ENCODE assay signal across 34 cellular contexts in the genomic region with DNA sequence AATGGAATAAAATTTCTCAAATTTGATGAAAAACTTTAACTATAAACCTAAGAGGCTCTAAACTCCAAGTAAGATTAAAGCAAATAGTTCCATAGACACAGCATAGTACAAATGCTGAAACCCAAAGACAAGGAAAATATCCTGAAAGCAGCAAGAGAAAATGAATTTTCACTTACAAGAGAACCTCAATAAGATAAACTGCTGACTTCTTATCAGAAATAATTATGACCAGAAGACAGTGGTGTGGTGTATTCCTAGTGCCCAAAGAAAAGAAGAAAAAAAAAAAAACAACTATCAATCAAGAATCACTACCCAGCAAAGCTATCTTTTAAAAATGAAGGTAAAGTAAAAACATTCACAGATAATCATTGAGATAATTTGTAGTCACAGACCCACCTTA.
"Had no signal": no experiment of that assay in that cellular context is flagged by ENCODE, and none has a peak within 500 bp of the region (broad histone marks: within the 10 kb centered on the region; RNA-seq: fewer than 3 reads in every experiment).

No MANE protein-coding gene starts in this region.

- H3K27me3 Mint-ChIP-seq: activated CD4-positive, alpha-beta memory T cell treated with anti-CD3 and anti-CD28 coated beads, Interleukin-2, amount 10 ng/mL, durations not matched to agents 7 days and 5 days; activated naive CD4-positive, alpha-beta T cell treated with anti-CD3 and anti-CD28 coated beads, Interleukin-2, amount 10 ng/mL, durations not matched to agents 7 days and 5 days; activated naive CD8-positive, alpha-beta T cell treated with anti-CD3 and anti-CD28 coated beads, Interleukin-2, amount 10 ng/mL, durations not matched to agents 7 days and 5 days had no signal

- DNase-seq: activated CD4-positive, alpha-beta memory T cell treated with anti-CD3 and anti-CD28 coated beads, Interleukin-2, amount 10 ng/mL, durations not matched to agents 7 days and 5 days; activated CD4-positive, alpha-beta T cell treated with anti-CD3 and anti-CD28 coated beads for 1 hour; activated CD4-positive, alpha-beta T cell treated with anti-CD3 and anti-CD28 coated beads for 36 hours; activated CD4-positive, alpha-beta T cell treated with anti-CD3 and anti-CD28 coated beads for 48 hours; activated CD4-positive, alpha-beta T cell treated with anti-CD3 and anti-CD28 coated beads, Interleukin-2, amount 10 ng/mL, durations not matched to agents 7 days and 5 days; activated CD4-positive, alpha-beta T cell treated with anti-CD3 and anti-CD28 coated beads, Interleukin-2, amount 50 U/mL, for 48 hours; activated CD4-positive, CD25-positive, alpha-beta regulatory T cell; activated CD8-positive, alpha-beta memory T cell treated with anti-CD3 and anti-CD28 coated beads for 24 hours; activated CD8-positive, alpha-beta memory T cell treated with anti-CD3 and anti-CD28 coated beads, Interleukin-2, amount 10 ng/mL, durations not matched to agents 7 days and 5 days; activated CD8-positive, alpha-beta memory T cell treated with anti-CD3 and anti-CD28 coated beads, Interleukin-2, amount 50 U/mL, for 48 hours; activated CD8-positive, alpha-beta T cell treated with anti-CD3 and anti-CD28 coated beads, Interleukin-2, amount 10 ng/mL, durations not matched to agents 7 days and 5 days; activated effector memory CD4-positive, alpha-beta T cell treated with Interleukin-2 at 50 U/mL for 16 hours; activated gamma-delta T cell; activated naive CD4-positive, alpha-beta T cell treated with anti-CD3 and anti-CD28 coated beads, Interleukin-2, amount 10 ng/mL, durations not matched to agents 7 days and 5 days; activated naive CD4-positive, alpha-beta T cell treated with Interleukin-2 at 50 U/mL for 16 hours; activated naive CD8-positive, alpha-beta T cell treated with anti-CD3 and anti-CD28 coated beads, Interleukin-2, amount 10 ng/mL, durations not matched to agents 7 days and 5 days; activated naive CD8-positive, alpha-beta T cell treated with anti-CD3 and anti-CD28 coated beads, Interleukin-2, amount 50 U/mL, for 24 hours; activated T-cell treated with anti-CD3 and anti-CD28 coated beads, Interleukin-2, amount 50 U/mL, for 24 hours; activated T-cell treated with anti-CD3 and anti-CD28 coated beads, Interleukin-2, amount 50 U/mL, for 48 hours; amygdala; anterior cingulate cortex; caudate nucleus; cerebellar nuclear complex; T-helper 17 cell; T-helper 9 cell had no signal

- H3K27ac ChIP-seq: ascending aorta, cardiac muscle cell, VCaP had no signal

- H3K9me3 Mint-ChIP-seq: activated CD4-positive, alpha-beta memory T cell treated with anti-CD3 and anti-CD28 coated beads, Interleukin-2, amount 10 ng/mL, durations not matched to agents 7 days and 5 days; activated CD4-positive, alpha-beta T cell treated with anti-CD3 and anti-CD28 coated beads, Interleukin-2, amount 10 ng/mL, durations not matched to agents 7 days and 5 days; activated naive CD4-positive, alpha-beta T cell treated with anti-CD3 and anti-CD28 coated beads, Interleukin-2, amount 10 ng/mL, durations not matched to agents 7 days and 5 days; activated naive CD8-positive, alpha-beta T cell treated with anti-CD3 and anti-CD28 coated beads, Interleukin-2, amount 10 ng/mL, durations not matched to agents 7 days and 5 days; activated T-cell treated with anti-CD3 and anti-CD28 coated beads, Interleukin-2, amount 50 U/mL, for 24 hours; activated T-helper 2 cell treated with anti-CD3 and anti-CD28 coated beads, Interferon-gamma antibody, Interleukin-2, Interleukin-4, amounts not matched to agents 10 μg/mL and 5 μg/mL and 100 μg/mL, durations not matched to agents 14 hours and 24 hours and 36 hours; central memory CD8-positive, alpha-beta T cell had no signal

- H3K4me3 Mint-ChIP-seq: activated CD4-positive, alpha-beta memory T cell treated with anti-CD3 and anti-CD28 coated beads, Interleukin-2, amount 10 ng/mL, durations not matched to agents 7 days and 5 days; activated CD4-positive, alpha-beta T cell treated with anti-CD3 and anti-CD28 coated beads for 36 hours; activated CD4-positive, alpha-beta T cell treated with anti-CD3 and anti-CD28 coated beads, Interleukin-2, amount 10 ng/mL, durations not matched to agents 7 days and 5 days; activated CD8-positive, alpha-beta memory T cell treated with anti-CD3 and anti-CD28 coated beads, Interleukin-2, amount 10 ng/mL, durations not matched to agents 7 days and 5 days; activated CD8-positive, alpha-beta T cell treated with anti-CD3 and anti-CD28 coated beads, Interleukin-2, amount 10 ng/mL, durations not matched to agents 7 days and 5 days; activated naive CD4-positive, alpha-beta T cell treated with anti-CD3 and anti-CD28 coated beads, Interleukin-2, amount 10 ng/mL, durations not matched to agents 7 days and 5 days; activated naive CD4-positive, alpha-beta T cell treated with anti-CD3 and anti-CD28 coated beads, Interleukin-2, amount 50 U/mL, for 24 hours; activated naive CD8-positive, alpha-beta T cell; activated naive CD8-positive, alpha-beta T cell treated with anti-CD3 and anti-CD28 coated beads, Interleukin-2, amount 10 ng/mL, durations not matched to agents 7 days and 5 days; activated naive CD8-positive, alpha-beta T cell treated with anti-CD3 and anti-CD28 coated beads, Interleukin-2, amount 50 U/mL, for 24 hours; activated T-cell treated with anti-CD3 and anti-CD28 coated beads, Interleukin-2, amount 50 U/mL, for 24 hours; brain; central memory CD8-positive, alpha-beta T cell; T-helper 17 cell had no signal

- H3K4me1 Mint-ChIP-seq: activated CD4-positive, alpha-beta memory T cell treated with anti-CD3 and anti-CD28 coated beads, Interleukin-2, amount 10 ng/mL, durations not matched to agents 7 days and 5 days; activated CD4-positive, alpha-beta T cell treated with anti-CD3 and anti-CD28 coated beads for 36 hours; activated CD4-positive, alpha-beta T cell treated with anti-CD3 and anti-CD28 coated beads, Interleukin-2, amount 10 ng/mL, durations not matched to agents 7 days and 5 days; activated CD8-positive, alpha-beta memory T cell treated with anti-CD3 and anti-CD28 coated beads, Interleukin-2, amount 10 ng/mL, durations not matched to agents 7 days and 5 days; activated naive CD4-positive, alpha-beta T cell treated with anti-CD3 and anti-CD28 coated beads, Interleukin-2, amount 10 ng/mL, durations not matched to agents 7 days and 5 days; activated naive CD4-positive, alpha-beta T cell treated with anti-CD3 and anti-CD28 coated beads, Interleukin-2, amount 50 U/mL, for 24 hours; activated naive CD8-positive, alpha-beta T cell treated with anti-CD3 and anti-CD28 coated beads, Interleukin-2, amount 10 ng/mL, durations not matched to agents 7 days and 5 days; activated naive CD8-positive, alpha-beta T cell treated with anti-CD3 and anti-CD28 coated beads, Interleukin-2, amount 50 U/mL, for 24 hours; brain; central memory CD8-positive, alpha-beta T cell; T-helper 17 cell had no signal

- H3K27ac Mint-ChIP-seq: activated CD4-positive, alpha-beta memory T cell treated with anti-CD3 and anti-CD28 coated beads, Interleukin-2, amount 10 ng/mL, durations not matched to agents 7 days and 5 days; activated CD4-positive, alpha-beta T cell treated with anti-CD3 and anti-CD28 coated beads for 36 hours; activated CD4-positive, alpha-beta T cell treated with anti-CD3 and anti-CD28 coated beads, Interleukin-2, amount 10 ng/mL, durations not matched to agents 7 days and 5 days; activated CD8-positive, alpha-beta memory T cell treated with anti-CD3 and anti-CD28 coated beads, Interleukin-2, amount 10 ng/mL, durations not matched to agents 7 days and 5 days; activated CD8-positive, alpha-beta T cell treated with anti-CD3 and anti-CD28 coated beads, Interleukin-2, amount 10 ng/mL, durations not matched to agents 7 days and 5 days; activated naive CD4-positive, alpha-beta T cell treated with anti-CD3 and anti-CD28 coated beads, Interleukin-2, amount 10 ng/mL, durations not matched to agents 7 days and 5 days; activated naive CD4-positive, alpha-beta T cell treated with anti-CD3 and anti-CD28 coated beads, Interleukin-2, amount 50 U/mL, for 24 hours; activated naive CD8-positive, alpha-beta T cell; activated naive CD8-positive, alpha-beta T cell treated with anti-CD3 and anti-CD28 coated beads, Interleukin-2, amount 10 ng/mL, durations not matched to agents 7 days and 5 days; activated naive CD8-positive, alpha-beta T cell treated with anti-CD3 and anti-CD28 coated beads, Interleukin-2, amount 50 U/mL, for 24 hours; activated T-cell treated with anti-CD3 and anti-CD28 coated beads, Interleukin-2, amount 50 U/mL, for 24 hours; activated T-helper 2 cell treated with anti-CD3 and anti-CD28 coated beads, Interferon-gamma antibody, Interleukin-2, Interleukin-4, amounts not matched to agents 10 μg/mL and 5 μg/mL and 100 μg/mL, durations not matched to agents 14 hours and 24 hours and 36 hours; brain; T-helper 17 cell had no signal

- H3K4me3 ChIP-seq: ascending aorta, cardiac muscle cell had no signal

- H3K36me3 ChIP-seq: cardiac muscle cell had no signal

- H3K9me3 ChIP-seq: ascending aorta had no signal

- ATAC-seq: activated CD4-positive, alpha-beta T cell treated with anti-CD3 and anti-CD28 coated beads for 36 hours; activated CD4-positive, CD25-positive, alpha-beta regulatory T cell treated with anti-CD3 and anti-CD28 coated beads, Interleukin-2, amount 50 U/mL, for 24 hours; activated CD8-positive, alpha-beta memory T cell treated with anti-CD3 and anti-CD28 coated beads, Interleukin-2, amount 10 ng/mL, durations not matched to agents 7 days and 5 days; activated CD8-positive, alpha-beta T cell treated with anti-CD3 and anti-CD28 coated beads, Interleukin-2, amount 10 ng/mL, durations not matched to agents 7 days and 5 days; activated naive CD8-positive, alpha-beta T cell treated with anti-CD3 and anti-CD28 coated beads, Interleukin-2, amount 50 U/mL, for 24 hours; T-helper 17 cell had no signal

- H3K36me3 Mint-ChIP-seq: activated CD8-positive, alpha-beta memory T cell treated with anti-CD3 and anti-CD28 coated beads, Interleukin-2, amount 10 ng/mL, durations not matched to agents 7 days and 5 days; activated naive CD4-positive, alpha-beta T cell treated with anti-CD3 and anti-CD28 coated beads, Interleukin-2, amount 10 ng/mL, durations not matched to agents 7 days and 5 days; activated naive CD4-positive, alpha-beta T cell treated with anti-CD3 and anti-CD28 coated beads, Interleukin-2, amount 50 U/mL, for 24 hours; activated naive CD8-positive, alpha-beta T cell; activated naive CD8-positive, alpha-beta T cell treated with anti-CD3 and anti-CD28 coated beads, Interleukin-2, amount 10 ng/mL, durations not matched to agents 7 days and 5 days; brain had no signal
